ENCODE assay signal across 17 cellular contexts in genomic region chr1:25755475-25756125, GRCh38.
"Had no signal": no experiment of that assay in that cellular context is flagged by ENCODE, and none has a peak within 500 bp of the region (broad histone marks: within the 10 kb centered on the region; RNA-seq: fewer than 3 reads in every experiment).

No MANE protein-coding gene starts in this region.

- ATAC-seq: activated CD8-positive, alpha-beta memory T cell treated with anti-CD3 and anti-CD28 coated beads, Interleukin-2, amount 10 ng/mL, durations not matched to agents 7 days and 5 days; left ventricle myocardium superior; mucosa of descending colon; natural killer cell had no signal

- H3K4me3 ChIP-seq: ascending aorta, mucosa of descending colon, skin epidermis, transverse colon had no signal

- DNase-seq: activated CD4-positive, alpha-beta memory T cell treated with anti-CD3 and anti-CD28 coated beads for 36 hours; activated CD8-positive, alpha-beta memory T cell treated with anti-CD3 and anti-CD28 coated beads, Interleukin-2, amount 10 ng/mL, durations not matched to agents 7 days and 5 days; activated effector memory CD4-positive, alpha-beta T cell treated with Interleukin-2 at 50 U/mL for 16 hours; cortex of kidney; effector CD4-positive, alpha-beta T cell; foreskin melanocyte; kidney glomerular epithelial cell; left ventricle myocardium superior; mucosa of descending colon; natural killer cell; retina; stimulated activated naive CD4-positive, alpha-beta T cell treated with Interleukin-2 at 50 U/mL for 16 hours; T-helper 9 cell; transverse colon had no signal

- H3K9me3 ChIP-seq: ascending aorta, mucosa of descending colon, transverse colon had no signal

- H3K36me3 ChIP-seq: transverse colon had no signal

- H3K27ac Mint-ChIP-seq: activated CD4-positive, alpha-beta memory T cell treated with anti-CD3 and anti-CD28 coated beads for 36 hours; activated CD8-positive, alpha-beta memory T cell treated with anti-CD3 and anti-CD28 coated beads, Interleukin-2, amount 10 ng/mL, durations not matched to agents 7 days and 5 days; memory B cell; natural killer cell had no signal

- H3K27me3 Mint-ChIP-seq: activated CD4-positive, alpha-beta memory T cell treated with anti-CD3 and anti-CD28 coated beads for 36 hours had no signal

- H3K27me3 ChIP-seq: ascending aorta, transverse colon had no signal

- H3K27ac ChIP-seq: ascending aorta, skin epidermis, transverse colon had no signal

- H3K36me3 Mint-ChIP-seq: activated CD4-positive, alpha-beta memory T cell treated with anti-CD3 and anti-CD28 coated beads for 36 hours; natural killer cell had no signal

- H3K4me1 ChIP-seq: ascending aorta, transverse colon had no signal

- H3K4me3 Mint-ChIP-seq: activated CD4-positive, alpha-beta memory T cell treated with anti-CD3 and anti-CD28 coated beads for 36 hours; activated CD8-positive, alpha-beta memory T cell treated with anti-CD3 and anti-CD28 coated beads, Interleukin-2, amount 10 ng/mL, durations not matched to agents 7 days and 5 days; memory B cell; natural killer cell had no signal

- H3K9me3 Mint-ChIP-seq: activated CD4-positive, alpha-beta memory T cell treated with anti-CD3 and anti-CD28 coated beads for 36 hours; memory B cell; natural killer cell had no signal
